In genomic region chr1:11940260-11940921, GRCh38 we compare ENCODE assay signal across 16 cellular contexts. TPM values are rescaled to one million over a fixed set of nuclear protein-coding genes. Genes with fewer than 3 reads are reported as not detected.
DNase-seq lines count a peak whose midpoint lies in the region; ATAC-seq, FAIRE-seq and TF ChIP-seq lines count a peak whose summit lies in the region.
"Had no signal": no experiment of that assay in that cellular context is flagged by ENCODE, and none has a peak within 500 bp of the region (broad histone marks: within the 10 kb centered on the region; RNA-seq: fewer than 3 reads in every experiment).

No MANE protein-coding gene starts in this region.

- H4K8ac ChIP-seq in H1 (ENCODE audit: extremely low read depth, insufficient read depth, low read length): no peak overlapping the region

- POLR2A ChIA-PET in H1 (lab: Charles Lee; ENCODE audit: partially characterized antibody): interaction anchor here (1.0 to 15.4 kb wide), 5 partner anchors 12 to 52 kb away, joined by 3 to 263 read pairs (median 3); no protein-coding TSS in a partner anchor

- no peak overlapping the region for H2BK5ac ChIP-seq in H1 (ENCODE audit: low read depth, low read length)

- H2AFZ ChIP-seq in H1 (ENCODE audit: low read length): no peak overlapping the region

- TF ChIP-seq RAD21 in H1 (IDR thresholded peaks at IDR 0.05 in 1 of 2, conservative IDR thresholded peaks at IDR 0.05 in 1 of 2; ENCODE audit: low read depth in 2 of 2, low read length in 2 of 2): no peak

- H4K20me1 ChIP-seq in H1 (replicated peaks in 1 of 2; ENCODE audit: control insufficient read depth in 1 of 2, insufficient read depth in 2 of 2, low read length in 2 of 2): no peaks in the 10 kb centered on the region

- no peak overlapping the region for H3K27ac Mint-ChIP-seq in activated T-helper 1 cell treated with anti-CD3 and anti-CD28 coated beads, Interleukin-12 subunit alpha, Interleukin-12 subunit beta, Interleukin-2, Interleukin-4 antibody, amounts not matched to agents 30 ng/mL and 10 ng/mL and 1 ng/mL, durations not matched to agents 14 hours and 24 hours and 36 hours
- H3K27ac Mint-ChIP-seq: activated CD4-positive, alpha-beta T cell treated with anti-CD3 and anti-CD28 coated beads, Interleukin-2, amount 10 ng/mL, durations not matched to agents 24 days and 14 days; activated naive CD8-positive, alpha-beta T cell treated with anti-CD3 and anti-CD28 coated beads, Interleukin-2, amount 10 ng/mL, durations not matched to agents 7 days and 5 days; stimulated activated naive CD8-positive, alpha-beta T cell treated with anti-CD3 and anti-CD28 coated beads, Interleukin-15, Interleukin-2, amounts not matched to agents 100 ng/mL and 50 ng/mL, for 24 hours had no signal

- H3K27ac ChIP-seq in H1 (ENCODE audit: low read depth, low read length) (no peak overlapping the region), right lobe of liver (peak overlapping the region in 2 of 3 donors; percentile 35 to 36), transverse colon (peak overlapping the region in 3 of 4 donors; percentile 5 to 39 (median 33))
- H3K27ac ChIP-seq: epithelial cell of prostate, SJCRH30 had no signal

- H3K23ac ChIP-seq in H1 (ENCODE audit: insufficient read length): no peak overlapping the region

- TF ChIP-seq POLR2A in H1 (IDR thresholded peaks at IDR 0.05; ENCODE audit: control extremely low read depth in 1 of 2, low read depth in 2 of 2, low read length in 2 of 2): no peak
- TF ChIP-seq POLR2A in right lobe of liver (IDR thresholded peaks at IDR 0.05): no peak
- TF ChIP-seq POLR2A in transverse colon (IDR thresholded peaks at IDR 0.05): no peak

- H2BK20ac ChIP-seq in H1 (ENCODE audit: low read length): no peak overlapping the region

- intact Hi-C loops in right lobe of liver (cut with DNase I) (no loop called here), transverse colon (cut with DNase I; ENCODE audit: low total_unique reads) (no loop called here)
- intact Hi-C loops in activated T-helper 1 cell treated with anti-CD3 and anti-CD28 coated beads, Interleukin-12 subunit alpha, Interleukin-12 subunit beta, Interleukin-2, Interleukin-4 antibody, amounts not matched to agents 30 ng/mL and 10 ng/mL and 1 ng/mL, durations not matched to agents 14 hours and 24 hours and 36 hours (cut with micrococcal nuclease): no loop called here

- H3K56ac ChIP-seq in H1 (replicated peaks; ENCODE audit: insufficient read length, low read depth, low read length): no peak overlapping the region

- peak overlapping the region; percentile 28; the same call in 1 of the 2 replicates for H2BK12ac ChIP-seq in H1 (ENCODE audit: low read depth, low read length)

- H3K9me3 ChIP-seq in H1 (ENCODE audit: insufficient read depth in 2 of 2, low read depth in 1 of 2, low read length in 1 of 2): no peaks in the 10 kb centered on the region
- H3K9me3 ChIP-seq in right lobe of liver: no peaks in the 10 kb centered on the region
- no peaks in the 10 kb centered on the region for H3K9me3 ChIP-seq in transverse colon
- H3K9me3 ChIP-seq: SJCRH30 had no signal

- CTCF ChIA-PET in H1 (lab: Charles Lee; ENCODE audit: partially characterized antibody): interaction anchor here (0.6 to 2.5 kb wide), 6 partner anchors 17 to 111 kb away, joined by 3 to 13 read pairs (median 4); no protein-coding TSS in a partner anchor

- H3K27me3 ChIP-seq in H1 (replicated peaks in 1 of 4; ENCODE audit: control insufficient read depth in 3 of 4, extremely low read depth in 1 of 4, insufficient read depth in 3 of 4, low read length in 3 of 4): no peaks in the 10 kb centered on the region
- no peaks in the 10 kb centered on the region for H3K27me3 ChIP-seq in right lobe of liver
- no peaks in the 10 kb centered on the region for H3K27me3 ChIP-seq in transverse colon
- H3K27me3 ChIP-seq: SJCRH30 had no signal

- no peak for FAIRE-seq in H1 (lab: Jason Lieb, UNC)
- FAIRE-seq: G401.6 had no signal

- no peak overlapping the region for H2BK120ac ChIP-seq in H1 (replicated peaks; ENCODE audit: low read depth, low read length)

- H3K18ac ChIP-seq in H1 (ENCODE audit: extremely low read depth, low read length): no peak overlapping the region

- H3K36me3 ChIP-seq in H1 (ENCODE audit: control insufficient read depth in 2 of 4, insufficient read depth in 4 of 4, low read length in 3 of 4) (no peaks in the 10 kb centered on the region), right lobe of liver (peaks cover 0 to 5% (median 2%) of the 10 kb centered on the region in 4 donors), transverse colon (no peaks in the 10 kb centered on the region)
- H3K36me3 ChIP-seq: SJCRH30 had no signal

- no peak overlapping the region for H3K14ac ChIP-seq in H1 (ENCODE audit: insufficient read length)

- no peaks in the 10 kb centered on the region for H3K36me3 Mint-ChIP-seq in activated T-helper 1 cell treated with anti-CD3 and anti-CD28 coated beads, Interleukin-12 subunit alpha, Interleukin-12 subunit beta, Interleukin-2, Interleukin-4 antibody, amounts not matched to agents 30 ng/mL and 10 ng/mL and 1 ng/mL, durations not matched to agents 14 hours and 24 hours and 36 hours (ENCODE audit: low read depth)

- H3K23me2 ChIP-seq in H1 (ENCODE audit: low read depth, low read length): no peaks in the 10 kb centered on the region; the same call in 1 of the 2 replicates

- no peak overlapping the region for H3K4ac ChIP-seq in H1 (replicated peaks; ENCODE audit: insufficient read length, low read depth, low read length)

- H3K4me2 ChIP-seq in H1 (ENCODE audit: insufficient read depth in 1 of 2, low read depth in 2 of 2, low read length in 2 of 2): no peak overlapping the region

- H3K9ac ChIP-seq in H1 (replicated peaks in 1 of 4; ENCODE audit: extremely low read depth in 1 of 4, low read depth in 3 of 4, low read length in 3 of 4): no peak overlapping the region

- H4K91ac ChIP-seq in H1 (replicated peaks; ENCODE audit: insufficient read length, low read length): no peak overlapping the region

- 82% methylated on average over 7 of the region's 9 CpGs; no CpG with 5 or more reads in 1 of the 2 experiments for WGBS in H1 (ENCODE audit: extremely low coverage in 1 of 2, insufficient coverage in 1 of 2, insufficient read length in 1 of 2, insufficient replicate concordance in 2 of 2, low coverage in 1 of 2, low lambda C conversion rate in 2 of 2, missing lambda C conversion rate in 1 of 2), 2 experiments
- 38% methylated on average over 3 of the region's 9 CpGs for WGBS in right lobe of liver (ENCODE audit: insufficient coverage, low coverage, low lambda C conversion rate, missing lambda C conversion rate)
- 72% methylated on average over 9 of the region's 9 CpGs; no CpG with 5 or more reads in 1 of the 2 donors for WGBS in transverse colon (ENCODE audit: low coverage in 1 of 2), 2 donors

- DNase-seq in NCI-H446 treated with DMSO at 0.1 percent for 48 hours (lab: John Stamatoyannopoulos, UW) (peak; percentile 78), H1 (ENCODE audit: low read depth in 1 of 2, low spot score in 2 of 2) (no peak), right lobe of liver (peak; percentile 68 to 89 (median 88)), transverse colon (peak; percentile 55), T-helper 9 cell (no peak)
- no peak for DNase-seq in activated T-helper 1 cell treated with anti-CD3 and anti-CD28 coated beads, Interleukin-12 subunit alpha, Interleukin-12 subunit beta, Interleukin-2, Interleukin-4 antibody, amounts not matched to agents 30 ng/mL and 10 ng/mL and 1 ng/mL, durations not matched to agents 14 hours and 24 hours and 36 hours (ENCODE audit: low spot score)
- DNase-seq: activated CD4-positive, alpha-beta T cell treated with anti-CD3 and anti-CD28 coated beads, Interleukin-2, amount 10 ng/mL, durations not matched to agents 24 days and 14 days; activated naive CD8-positive, alpha-beta T cell treated with anti-CD3 and anti-CD28 coated beads, Interleukin-2, amount 10 ng/mL, durations not matched to agents 7 days and 5 days; HCEC 1CT; NCI-H2081; SJCRH30 had no signal

- no peak overlapping the region for H3K4me3 Mint-ChIP-seq in activated T-helper 1 cell treated with anti-CD3 and anti-CD28 coated beads, Interleukin-12 subunit alpha, Interleukin-12 subunit beta, Interleukin-2, Interleukin-4 antibody, amounts not matched to agents 30 ng/mL and 10 ng/mL and 1 ng/mL, durations not matched to agents 14 hours and 24 hours and 36 hours
- H3K4me3 Mint-ChIP-seq: activated CD4-positive, alpha-beta T cell treated with anti-CD3 and anti-CD28 coated beads, Interleukin-2, amount 10 ng/mL, durations not matched to agents 24 days and 14 days; activated naive CD8-positive, alpha-beta T cell treated with anti-CD3 and anti-CD28 coated beads, Interleukin-2, amount 10 ng/mL, durations not matched to agents 7 days and 5 days; stimulated activated naive CD8-positive, alpha-beta T cell treated with anti-CD3 and anti-CD28 coated beads, Interleukin-15, Interleukin-2, amounts not matched to agents 100 ng/mL and 50 ng/mL, for 24 hours had no signal

- peaks cover 2% of the 10 kb centered on the region for H3K27me3 Mint-ChIP-seq in activated T-helper 1 cell treated with anti-CD3 and anti-CD28 coated beads, Interleukin-12 subunit alpha, Interleukin-12 subunit beta, Interleukin-2, Interleukin-4 antibody, amounts not matched to agents 30 ng/mL and 10 ng/mL and 1 ng/mL, durations not matched to agents 14 hours and 24 hours and 36 hours (ENCODE audit: insufficient read depth)
- H3K27me3 Mint-ChIP-seq: activated CD4-positive, alpha-beta T cell treated with anti-CD3 and anti-CD28 coated beads, Interleukin-2, amount 10 ng/mL, durations not matched to agents 24 days and 14 days; activated naive CD8-positive, alpha-beta T cell treated with anti-CD3 and anti-CD28 coated beads, Interleukin-2, amount 10 ng/mL, durations not matched to agents 7 days and 5 days; stimulated activated naive CD8-positive, alpha-beta T cell treated with anti-CD3 and anti-CD28 coated beads, Interleukin-15, Interleukin-2, amounts not matched to agents 100 ng/mL and 50 ng/mL, for 24 hours had no signal

- peaks cover 2 to 19% (median 13%) of the 10 kb centered on the region in 4 experiments for H3K4me1 ChIP-seq in H1 (replicated peaks in 1 of 4; ENCODE audit: control insufficient read depth in 3 of 4, insufficient read depth in 4 of 4, low read length in 3 of 4)
- H3K4me1 ChIP-seq in right lobe of liver: peaks cover 0 to 24% (median 5%) of the 10 kb centered on the region in 4 donors
- H3K4me1 ChIP-seq in transverse colon: peaks cover 0 to 23% (median 17%) of the 10 kb centered on the region in 4 donors

- H4K5ac ChIP-seq in H1 (ENCODE audit: insufficient read length, low read depth, low read length): no peak overlapping the region

- peaks cover 3% of the 10 kb centered on the region; the same call in 1 of the 2 replicates for H3K79me1 ChIP-seq in H1 (ENCODE audit: low read depth, low read length)

- H3K79me2 ChIP-seq in H1 (ENCODE audit: control insufficient read depth in 1 of 2, insufficient read depth in 2 of 2, low read length in 2 of 2): no peaks in the 10 kb centered on the region; a peak in 1 of 4 replicates

- H3K4me3 ChIP-seq in H1 (ENCODE audit: extremely low read depth in 1 of 4, insufficient read depth in 2 of 4, low read depth in 3 of 4, low read length in 4 of 4) (no peak overlapping the region), right lobe of liver (no peak overlapping the region), transverse colon (no peak overlapping the region)
- H3K4me3 ChIP-seq: lung, SJCRH30 had no signal

- ATAC-seq in right lobe of liver: peak; percentile 93 to 95 (median 95)
- no peak for ATAC-seq in GM21515 (IDR thresholded peaks at IDR 0.05; ENCODE audit: unreplicated experiment)

- TF ChIP-seq CTCF in H1 (IDR thresholded peaks at IDR 0.05; ENCODE audit: control extremely low read depth in 1 of 3, insufficient read depth in 1 of 3, low read depth in 1 of 3, low read length in 3 of 3): no peak
- no peak for TF ChIP-seq CTCF in right lobe of liver (IDR thresholded peaks at IDR 0.05)
- TF ChIP-seq CTCF in transverse colon (IDR thresholded peaks at IDR 0.05): no peak

- H2AK5ac ChIP-seq in H1 (ENCODE audit: low read depth, low read length): no peak overlapping the region

- no peak overlapping the region for H2BK15ac ChIP-seq in H1 (ENCODE audit: low read length)

- no peaks in the 10 kb centered on the region for H3K4me1 Mint-ChIP-seq in activated T-helper 1 cell treated with anti-CD3 and anti-CD28 coated beads, Interleukin-12 subunit alpha, Interleukin-12 subunit beta, Interleukin-2, Interleukin-4 antibody, amounts not matched to agents 30 ng/mL and 10 ng/mL and 1 ng/mL, durations not matched to agents 14 hours and 24 hours and 36 hours (ENCODE audit: low read depth)
- H3K4me1 Mint-ChIP-seq: activated naive CD8-positive, alpha-beta T cell treated with anti-CD3 and anti-CD28 coated beads, Interleukin-2, amount 10 ng/mL, durations not matched to agents 7 days and 5 days had no signal

- TF ChIP-seq EP300 in H1 (IDR thresholded peaks at IDR 0.05; ENCODE audit: borderline replicate concordance in 1 of 2, low read depth in 2 of 2, low read length in 2 of 2): no peak
- TF ChIP-seq EP300 in transverse colon (IDR thresholded peaks at IDR 0.05; ENCODE audit: low read depth): no peak

- in situ Hi-C loops in transverse colon (cut with MboI; ENCODE audit: low pct_ligation_motif_present in 1 of 4, low pct_unique_long_range_greater_than_20kb in 1 of 4, low sequenced_read_pairs in 3 of 4): no loop called here

- no peaks in the 10 kb centered on the region for H3K9me3 Mint-ChIP-seq in activated T-helper 1 cell treated with anti-CD3 and anti-CD28 coated beads, Interleukin-12 subunit alpha, Interleukin-12 subunit beta, Interleukin-2, Interleukin-4 antibody, amounts not matched to agents 30 ng/mL and 10 ng/mL and 1 ng/mL, durations not matched to agents 14 hours and 24 hours and 36 hours
- H3K9me3 Mint-ChIP-seq: activated CD4-positive, alpha-beta T cell treated with anti-CD3 and anti-CD28 coated beads, Interleukin-2, amount 10 ng/mL, durations not matched to agents 24 days and 14 days; activated naive CD8-positive, alpha-beta T cell treated with anti-CD3 and anti-CD28 coated beads, Interleukin-2, amount 10 ng/mL, durations not matched to agents 7 days and 5 days; stimulated activated naive CD8-positive, alpha-beta T cell treated with anti-CD3 and anti-CD28 coated beads, Interleukin-15, Interleukin-2, amounts not matched to agents 100 ng/mL and 50 ng/mL, for 24 hours had no signal

RNA-seq across cellular contexts. Expression of gene PLOD1, which starts 5.9 kb away (rescaled TPM):
- total RNA-seq in H1 (2021; fragmentation: NEBNext Ultra II Directional; extraction: Animal tissue kit (Norgen Biotek cat#: 25700)): 44.9 and 53.4 TPM in 2 replicates
- polyA plus RNA-seq in H1 (2011; rRNA removed): 51.8 and 68.5 TPM in 2 replicates
- polyA plus RNA-seq in H1 (2011; cell fraction: cytosol; rRNA removed): 54.5 TPM
- 96.5 TPM for polyA plus RNA-seq in H1 (2011; cell fraction: nucleus; rRNA removed)
- polyA plus RNA-seq in H1 (2012, experiment 1 of 2): 46.1 to 58.1 TPM (median 50.2 TPM) in 4 replicates
- 47.5 TPM for polyA plus RNA-seq in H1 (2012, experiment 2 of 2)
- 89.8 TPM for polyA plus RNA-seq in H1 (2013, experiment 1 of 2)
- 82.9 TPM for polyA plus RNA-seq in H1 (2013, experiment 2 of 2)
- polyA minus RNA-seq in H1 (2011; rRNA and poly(A)+ RNA removed): 45.0 and 47.6 TPM in 2 replicates
- 55.1 TPM for polyA minus RNA-seq in H1 (2011; cell fraction: cytosol; rRNA and poly(A)+ RNA removed)
- polyA minus RNA-seq in H1 (2011; cell fraction: nucleus; rRNA and poly(A)+ RNA removed): 24.3 TPM
- total RNA-seq in right lobe of liver: 100 to 1,000 TPM in 2 of 6 experiments, 10 to 100 TPM in 4; 70.2 to 119 (median 93.8) TPM
- 10 to 100 TPM; 28.8 to 56.3 (median 41.2) TPM for total RNA-seq in transverse colon
- 32.3 and 37.8 TPM in 2 replicates for total RNA-seq in activated T-helper 1 cell treated with anti-CD3 and anti-CD28 coated beads, Interleukin-12 subunit alpha, Interleukin-12 subunit beta, Interleukin-2, Interleukin-4 antibody, amounts not matched to agents 30 ng/mL and 10 ng/mL and 1 ng/mL, durations not matched to agents 14 hours and 24 hours and 36 hours

RNA-seq across cellular contexts. Expression of gene KIAA2013, which starts 14.2 kb away (rescaled TPM):
- 37.9 and 38.8 TPM in 2 replicates for total RNA-seq in H1 (2021; fragmentation: NEBNext Ultra II Directional; extraction: Animal tissue kit (Norgen Biotek cat#: 25700))
- 114 and 120 TPM in 2 replicates for polyA plus RNA-seq in H1 (2011; rRNA removed)
- polyA plus RNA-seq in H1 (2011; cell fraction: cytosol; rRNA removed): 76.1 TPM
- polyA plus RNA-seq in H1 (2011; cell fraction: nucleus; rRNA removed): 74.5 TPM
- 19.4 to 35.8 TPM (median 34.2 TPM) in 4 replicates for polyA plus RNA-seq in H1 (2012, experiment 1 of 2)
- polyA plus RNA-seq in H1 (2012, experiment 2 of 2): 38.0 TPM
- 43.1 TPM for polyA plus RNA-seq in H1 (2013, experiment 1 of 2)
- polyA plus RNA-seq in H1 (2013, experiment 2 of 2): 43.5 TPM
- polyA minus RNA-seq in H1 (2011; rRNA and poly(A)+ RNA removed): 28.4 and 31.5 TPM in 2 replicates
- 36.6 TPM for polyA minus RNA-seq in H1 (2011; cell fraction: cytosol; rRNA and poly(A)+ RNA removed)
- 25.4 TPM for polyA minus RNA-seq in H1 (2011; cell fraction: nucleus; rRNA and poly(A)+ RNA removed)
- total RNA-seq in right lobe of liver (10 to 100 TPM; 33.5 to 75.1 (median 43.0) TPM), transverse colon (100 to 1,000 TPM; 140 to 265 (median 201) TPM)
- 38.2 and 39.1 TPM in 2 replicates for total RNA-seq in activated T-helper 1 cell treated with anti-CD3 and anti-CD28 coated beads, Interleukin-12 subunit alpha, Interleukin-12 subunit beta, Interleukin-2, Interleukin-4 antibody, amounts not matched to agents 30 ng/mL and 10 ng/mL and 1 ng/mL, durations not matched to agents 14 hours and 24 hours and 36 hours

RNA-seq across cellular contexts. Expression of gene MFN2, which starts 39.9 kb away (rescaled TPM):
- 58.2 and 62.5 TPM in 2 replicates for total RNA-seq in H1 (2021; fragmentation: NEBNext Ultra II Directional; extraction: Animal tissue kit (Norgen Biotek cat#: 25700))
- 34.0 and 42.0 TPM in 2 replicates for polyA plus RNA-seq in H1 (2011; rRNA removed)
- polyA plus RNA-seq in H1 (2011; cell fraction: cytosol; rRNA removed): 45.9 TPM
- polyA plus RNA-seq in H1 (2011; cell fraction: nucleus; rRNA removed): 63.9 TPM
- polyA plus RNA-seq in H1 (2012, experiment 1 of 2): 45.7 to 57.9 TPM (median 51.8 TPM) in 4 replicates
- polyA plus RNA-seq in H1 (2012, experiment 2 of 2): 28.5 TPM
- polyA plus RNA-seq in H1 (2013, experiment 1 of 2): 28.3 TPM
- polyA plus RNA-seq in H1 (2013, experiment 2 of 2): 25.5 TPM
- 63.6 and 69.2 TPM in 2 replicates for polyA minus RNA-seq in H1 (2011; rRNA and poly(A)+ RNA removed)
- 28.5 TPM for polyA minus RNA-seq in H1 (2011; cell fraction: cytosol; rRNA and poly(A)+ RNA removed)
- polyA minus RNA-seq in H1 (2011; cell fraction: nucleus; rRNA and poly(A)+ RNA removed): 23.9 TPM
- total RNA-seq in right lobe of liver: 10 to 100 TPM; 46.2 to 64.0 (median 61.7) TPM
- 10 to 100 TPM; 72.1 to 92.8 (median 75.6) TPM for total RNA-seq in transverse colon
- total RNA-seq in activated T-helper 1 cell treated with anti-CD3 and anti-CD28 coated beads, Interleukin-12 subunit alpha, Interleukin-12 subunit beta, Interleukin-2, Interleukin-4 antibody, amounts not matched to agents 30 ng/mL and 10 ng/mL and 1 ng/mL, durations not matched to agents 14 hours and 24 hours and 36 hours: 88.1 and 95.4 TPM in 2 replicates

Comparison
In these comparisons a context has a peak if more than half of its experiments do, and no peak if none do; other contexts are left out.
1. DNase-seq: peak in NCI-H446 treated with DMSO at 0.1 percent for 48 hours (single experiment), right lobe of liver (3 of 3) and transverse colon (single experiment); none in H1 (0 of 2), activated T-helper 1 cell treated with anti-CD3 and anti-CD28 coated beads, Interleukin-12 subunit alpha, Interleukin-12 subunit beta, Interleukin-2, Interleukin-4 antibody, amounts not matched to agents 30 ng/mL and 10 ng/mL and 1 ng/mL, durations not matched to agents 14 hours and 24 hours and 36 hours (single experiment) and T-helper 9 cell (single experiment).